ENCODE assay signal across 16 cellular contexts in the genomic region with DNA sequence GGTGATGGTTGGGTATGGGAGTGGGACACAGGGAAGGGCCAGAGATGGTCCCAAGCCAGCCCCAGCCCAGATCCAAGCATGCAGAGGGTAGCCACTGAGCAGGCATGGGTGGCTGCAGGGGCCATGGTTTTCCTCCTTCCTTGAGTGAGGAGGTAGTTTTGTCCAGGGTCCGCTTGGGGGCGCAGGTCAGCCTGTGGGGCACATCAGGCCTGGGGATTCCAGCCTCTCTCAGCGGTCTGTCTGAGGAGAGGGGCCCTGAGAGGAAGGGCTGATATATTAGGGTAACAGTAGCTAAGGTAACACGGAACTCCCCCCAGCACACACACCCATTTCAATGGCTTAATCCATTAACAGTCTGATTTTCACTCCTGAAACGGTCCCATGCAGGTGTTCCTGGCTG. TPM values are rescaled to one million over a fixed set of nuclear protein-coding genes. Genes with fewer than 3 reads are reported as not detected.
A peak's percentile ranks its signal among the peaks of the same experiment; 100 is the strongest.
DNase-seq lines count a peak whose midpoint lies in the region; ATAC-seq and TF ChIP-seq lines count a peak whose summit lies in the region.
"Had no signal": no experiment of that assay in that cellular context is flagged by ENCODE, and none has a peak within 500 bp of the region (broad histone marks: within the 10 kb centered on the region; RNA-seq: fewer than 3 reads in every experiment).

No MANE protein-coding gene starts in this region.

- ATAC-seq in GM19351 (IDR thresholded peaks at IDR 0.05; ENCODE audit: unreplicated experiment) (no peak), GM18873 (IDR thresholded peaks at IDR 0.05; ENCODE audit: low FRiP score, unreplicated experiment) (no peak)
- ATAC-seq: Panc1, T-cell had no signal

- no peaks in the 10 kb centered on the region for H3K36me3 Mint-ChIP-seq in mesothelial cell of epicardium
- H3K36me3 Mint-ChIP-seq in T-helper 2 cell treated with Interferon-gamma antibody and Interleukin-4, amounts not matched to agents 5 μg/mL and 100 μg/mL, for 36 hours (ENCODE audit: low read depth), result no peaks in the 10 kb centered on the region
- H3K36me3 Mint-ChIP-seq: T-cell had no signal

- H3K4me1 Mint-ChIP-seq in mesothelial cell of epicardium, result peaks cover 8% of the 10 kb centered on the region
- no peaks in the 10 kb centered on the region for H3K4me1 Mint-ChIP-seq in T-helper 2 cell treated with Interferon-gamma antibody and Interleukin-4, amounts not matched to agents 5 μg/mL and 100 μg/mL, for 36 hours (ENCODE audit: low read depth)

- in situ Hi-C loops in astrocyte of the cerebellum (cut with HindIII; ENCODE audit: low sequenced_read_pairs), result no loop called here

- H3K27ac Mint-ChIP-seq in mesothelial cell of epicardium, result no peak overlapping the region
- H3K27ac Mint-ChIP-seq in T-helper 2 cell treated with Interferon-gamma antibody and Interleukin-4, amounts not matched to agents 5 μg/mL and 100 μg/mL, for 36 hours, result no peak overlapping the region
- H3K27ac Mint-ChIP-seq: T-cell had no signal

- no peak overlapping the region for H3K4me3 ChIP-seq in GM06990 (replicated peaks; ENCODE audit: low read depth, low read length)
- H3K4me3 ChIP-seq in astrocyte of the cerebellum (ENCODE audit: low read depth, low read length), result no peak overlapping the region
- H3K4me3 ChIP-seq: BLaER1, heart right ventricle, left ventricle myocardium inferior, prostate gland had no signal

- peaks cover 2% of the 10 kb centered on the region for H3K27me3 Mint-ChIP-seq in mesothelial cell of epicardium (ENCODE audit: low read depth)
- no peaks in the 10 kb centered on the region for H3K27me3 Mint-ChIP-seq in T-helper 2 cell treated with Interferon-gamma antibody and Interleukin-4, amounts not matched to agents 5 μg/mL and 100 μg/mL, for 36 hours (ENCODE audit: low read depth)

- peaks cover 1% of the 10 kb centered on the region for H3K27me3 ChIP-seq in GM06990 (replicated peaks; ENCODE audit: control insufficient read depth, insufficient read depth, low read length)
- H3K27me3 ChIP-seq: BLaER1 had no signal

- DNase-seq in GM06990 (ENCODE audit: extremely low read depth, insufficient read length) (no peak), HuH-7 (ENCODE audit: low spot score) (peak; percentile 61), astrocyte of the cerebellum (ENCODE audit: low read depth) (no peak), islet precursor cell (peak; percentile 66), mesothelial cell of epicardium (ENCODE audit: low spot score in 2 of 2, unreplicated experiment in 2 of 2) (no peak)
- no peak for DNase-seq in T-helper 2 cell treated with Interferon-gamma antibody and Interleukin-4, amounts not matched to agents 5 μg/mL and 100 μg/mL, for 36 hours (ENCODE audit: low spot score)
- DNase-seq: heart right ventricle, left ventricle myocardium inferior, NCI-H1436 treated with DMSO at 0.1 percent for 48 hours, T-cell had no signal

- no peaks in the 10 kb centered on the region for H3K36me3 ChIP-seq in GM06990 (ENCODE audit: control insufficient read depth, insufficient read depth, low read length)
- H3K36me3 ChIP-seq: BLaER1, heart right ventricle, left ventricle myocardium inferior, prostate gland had no signal

- TF ChIP-seq CTCF in GM06990 (IDR thresholded peaks at IDR 0.05; ENCODE audit: insufficient read depth, low read length, poor library complexity, severe bottlenecking) (peak; percentile 55), astrocyte of the cerebellum (IDR thresholded peaks at IDR 0.05; ENCODE audit: low read depth, low read length, missing control alignments) (peak; percentile 10), mesothelial cell of epicardium (IDR thresholded peaks at IDR 0.05; ENCODE audit: unreplicated experiment) (no peak)

- no peak overlapping the region for H3K4me3 Mint-ChIP-seq in mesothelial cell of epicardium
- H3K4me3 Mint-ChIP-seq in T-helper 2 cell treated with Interferon-gamma antibody and Interleukin-4, amounts not matched to agents 5 μg/mL and 100 μg/mL, for 36 hours, result no peak overlapping the region
- H3K4me3 Mint-ChIP-seq: T-cell had no signal

- no peaks in the 10 kb centered on the region for H3K9me3 Mint-ChIP-seq in mesothelial cell of epicardium
- no peaks in the 10 kb centered on the region for H3K9me3 Mint-ChIP-seq in T-helper 2 cell treated with Interferon-gamma antibody and Interleukin-4, amounts not matched to agents 5 μg/mL and 100 μg/mL, for 36 hours
- H3K9me3 Mint-ChIP-seq: T-cell had no signal

RNA-seq across cellular contexts. Expression of gene LCTL, which starts 22.7 kb away (rescaled TPM):
- 0.35 to 0.36 TPM (median 0.36 TPM) in 3 replicates for total RNA-seq in mesothelial cell of epicardium
- total RNA-seq: left ventricle myocardium inferior, NCI-H460, prostate gland, T-cell had no signal

Comparison
In these comparisons a context has a peak if more than half of its experiments do, and no peak if none do; other contexts are left out.
1. DNase-seq: peak in HuH-7 (single experiment) and islet precursor cell (single experiment); none in GM06990 (single experiment), astrocyte of the cerebellum (single experiment), mesothelial cell of epicardium (0 of 2) and T-helper 2 cell treated with Interferon-gamma antibody and Interleukin-4, amounts not matched to agents 5 μg/mL and 100 μg/mL, for 36 hours (single experiment).